Comparison of ENCODE assay signal across 22 cellular contexts in the genomic region with DNA sequence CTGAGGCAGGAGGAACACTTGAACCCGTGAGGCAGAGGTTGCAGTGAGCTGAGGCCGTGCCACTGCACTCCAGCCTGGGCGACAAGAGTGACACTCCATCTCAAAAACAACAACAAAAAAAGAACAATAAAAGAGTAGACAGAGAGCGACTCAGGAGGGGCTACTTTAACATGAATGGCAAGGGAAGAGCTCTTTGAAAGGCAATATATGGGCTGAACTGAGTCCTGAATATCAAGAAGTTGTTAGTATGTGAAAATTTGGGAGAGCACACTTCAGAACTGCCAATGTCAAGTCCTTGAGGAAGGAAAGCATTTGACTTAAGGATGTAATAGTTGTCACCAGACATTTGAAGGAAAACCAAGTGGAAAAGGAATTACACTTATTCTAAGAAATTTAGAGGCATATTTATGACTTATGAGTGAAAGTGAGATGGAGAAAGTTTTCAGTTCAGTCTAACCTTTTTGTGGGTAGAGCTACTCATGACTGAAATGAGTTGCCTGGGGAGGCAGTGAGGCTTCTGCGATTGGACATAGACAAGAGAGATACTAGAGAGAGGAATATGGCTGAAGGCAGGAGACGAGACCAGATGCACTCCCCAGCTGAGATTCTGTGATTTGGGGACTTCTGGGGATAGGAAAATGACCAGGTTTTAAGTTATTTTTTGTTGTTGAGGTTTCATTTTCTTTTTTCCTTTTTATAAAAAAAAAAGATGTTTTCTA.
DNase-seq lines count a peak whose midpoint lies in the region; ATAC-seq, FAIRE-seq and TF ChIP-seq lines count a peak whose summit lies in the region.
"Had no signal": no experiment of that assay in that cellular context is flagged by ENCODE, and none has a peak within 500 bp of the region (broad histone marks: within the 10 kb centered on the region; RNA-seq: fewer than 3 reads in every experiment).

No MANE protein-coding gene starts in this region.

- peak; percentile 21 to 34 for DNase-seq in activated CD4-positive, alpha-beta T cell treated with anti-CD3 and anti-CD28 coated beads, Interleukin-2, amount 50 U/mL, for 48 hours
- no peak for DNase-seq in activated CD4-positive, alpha-beta T cell treated with anti-CD3 and anti-CD28 coated beads, Interleukin-2, amount 50 U/mL, for 1 hour
- DNase-seq in activated naive CD8-positive, alpha-beta T cell treated with anti-CD3 and anti-CD28 coated beads, Interleukin-2, amount 50 U/mL, for 24 hours: no peak
- no peak for DNase-seq in WERI-Rb-1
- no peak for DNase-seq in HTR-8/SVneo (ENCODE audit: insufficient read length, low spot score)
- DNase-seq: colonic mucosa, DND-41, islet precursor cell, mesenchymal stem cell, MV-4-11, NCI-H2107, NCI-H774 had no signal

- no peaks in the 10 kb centered on the region for H3K27me3 ChIP-seq in WERI-Rb-1 (ENCODE audit: insufficient read depth, low read depth, severe bottlenecking)
- H3K27me3 ChIP-seq: colonic mucosa, tibial nerve had no signal

- peak; percentile 91 for ATAC-seq in GM19351 (IDR thresholded peaks at IDR 0.05; ENCODE audit: unreplicated experiment)
- ATAC-seq in HG02870 (IDR thresholded peaks at IDR 0.05; ENCODE audit: unreplicated experiment): peak; percentile 81
- ATAC-seq in activated naive CD8-positive, alpha-beta T cell treated with anti-CD3 and anti-CD28 coated beads, Interleukin-2, amount 50 U/mL, for 24 hours: peak; percentile 93
- no peak for ATAC-seq in HG03025 (IDR thresholded peaks at IDR 0.05; ENCODE audit: low FRiP score, unreplicated experiment)
- ATAC-seq: HCT116 had no signal

- peaks cover 6% of the 10 kb centered on the region for H3K4me1 Mint-ChIP-seq in activated naive CD8-positive, alpha-beta T cell treated with anti-CD3 and anti-CD28 coated beads, Interleukin-2, amount 50 U/mL, for 24 hours

- H3K4me3 ChIP-seq in WERI-Rb-1 (ENCODE audit: low read depth, low read length): no peak overlapping the region
- H3K4me3 ChIP-seq: colonic mucosa, tibial nerve had no signal

- H3K27ac ChIP-seq in WERI-Rb-1: no peak overlapping the region
- H3K27ac ChIP-seq: colonic mucosa, tibial nerve, VCaP had no signal

- H3K9me3 ChIP-seq in WERI-Rb-1 (ENCODE audit: severe bottlenecking): no peaks in the 10 kb centered on the region
- H3K9me3 ChIP-seq: colonic mucosa, tibial nerve had no signal

- H3K36me3 ChIP-seq in WERI-Rb-1: no peaks in the 10 kb centered on the region
- H3K36me3 ChIP-seq: colonic mucosa, tibial nerve had no signal

- no peak for TF ChIP-seq CTCF in WERI-Rb-1 (IDR thresholded peaks at IDR 0.05; ENCODE audit: low read depth, low read length)

- no peaks in the 10 kb centered on the region for H3K9me3 Mint-ChIP-seq in activated naive CD8-positive, alpha-beta T cell treated with anti-CD3 and anti-CD28 coated beads, Interleukin-2, amount 50 U/mL, for 24 hours

- H3K4me3 Mint-ChIP-seq in activated naive CD8-positive, alpha-beta T cell treated with anti-CD3 and anti-CD28 coated beads, Interleukin-2, amount 50 U/mL, for 24 hours: no peak overlapping the region

- H3K36me3 Mint-ChIP-seq in activated naive CD8-positive, alpha-beta T cell treated with anti-CD3 and anti-CD28 coated beads, Interleukin-2, amount 50 U/mL, for 24 hours (ENCODE audit: low read depth): no peaks in the 10 kb centered on the region

- no peak for FAIRE-seq in HTR-8/SVneo (lab: Jason Lieb, UNC)
- FAIRE-seq: A204.1, astrocyte, RCC 7860 had no signal

- no peak overlapping the region for H3K27ac Mint-ChIP-seq in activated naive CD8-positive, alpha-beta T cell treated with anti-CD3 and anti-CD28 coated beads, Interleukin-2, amount 50 U/mL, for 24 hours
- H3K27ac Mint-ChIP-seq: activated T-helper 2 cell treated with anti-CD3 and anti-CD28 coated beads, Interferon-gamma antibody, Interleukin-2, Interleukin-4, amounts not matched to agents 10 μg/mL and 5 μg/mL and 100 μg/mL, durations not matched to agents 14 hours and 24 hours and 36 hours had no signal

- no peaks in the 10 kb centered on the region for H3K27me3 Mint-ChIP-seq in activated naive CD8-positive, alpha-beta T cell treated with anti-CD3 and anti-CD28 coated beads, Interleukin-2, amount 50 U/mL, for 24 hours

Comparison
In these comparisons a context has a peak if more than half of its experiments do, and no peak if none do; other contexts are left out.
1. DNase-seq: peak in activated CD4-positive, alpha-beta T cell treated with anti-CD3 and anti-CD28 coated beads, Interleukin-2, amount 50 U/mL, for 48 hours (2 of 2); none in activated CD4-positive, alpha-beta T cell treated with anti-CD3 and anti-CD28 coated beads, Interleukin-2, amount 50 U/mL, for 1 hour (single experiment), activated naive CD8-positive, alpha-beta T cell treated with anti-CD3 and anti-CD28 coated beads, Interleukin-2, amount 50 U/mL, for 24 hours (single experiment), WERI-Rb-1 (single experiment) and HTR-8/SVneo (single experiment).